Comparison of ENCODE assay signal across 1 cellular context in genomic region chr1:160221089-160221488, GRCh38.
TF ChIP-seq lines count a peak whose summit lies in the region.

No MANE protein-coding gene starts in this region.

TF ChIP-seq in IMR-90, 13 proteins besides CTCF, POLR2A, EP300 and RAD21 (continued from another document):
- no peak for TF ChIP-seq BHLHE40 (IDR thresholded peaks at IDR 0.05; ENCODE audit: low read depth, low read length)
